In the genomic region with DNA sequence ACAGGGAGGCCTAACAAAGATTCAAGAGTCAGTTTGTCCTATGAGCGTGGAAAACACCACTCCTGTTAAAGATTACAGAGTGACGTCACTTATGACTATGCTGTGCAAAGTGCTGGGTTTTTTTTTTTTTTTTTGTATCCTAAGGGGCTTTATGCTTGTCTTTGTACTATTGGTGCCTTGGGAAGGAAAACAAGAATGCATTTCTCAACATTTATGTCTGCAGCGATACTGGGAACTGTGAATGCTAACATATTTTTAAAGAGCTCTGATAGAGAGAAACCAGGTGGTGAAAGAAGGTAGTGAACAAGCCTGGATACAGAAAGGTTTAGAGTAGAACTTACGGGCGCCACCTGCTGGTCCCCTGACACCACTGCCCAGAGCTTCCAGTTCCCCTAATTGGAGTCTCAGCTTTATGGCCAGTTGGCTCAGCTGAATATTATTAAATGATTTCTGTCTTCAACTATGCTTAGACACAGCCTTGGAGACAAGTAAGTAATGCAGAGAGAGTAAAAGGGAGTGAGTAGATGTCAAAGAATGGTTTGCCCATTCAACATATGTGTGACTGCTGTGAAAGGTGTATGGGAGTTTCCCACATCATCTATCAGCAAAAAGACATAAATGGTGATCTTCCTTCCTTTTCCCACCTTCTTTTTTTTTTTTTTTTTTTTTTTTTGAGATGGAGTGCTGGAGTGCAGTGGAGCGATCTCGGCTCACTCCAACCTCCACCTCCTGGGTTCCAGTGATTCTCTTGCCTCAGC, we compare ENCODE assay signal across 8 cellular contexts.
DNase-seq lines count a peak whose midpoint lies in the region; ATAC-seq and TF ChIP-seq lines count a peak whose summit lies in the region.

No MANE protein-coding gene starts in this region.

- H3K4me2 ChIP-seq in trophoblast cell (ENCODE audit: low read length), result no peak overlapping the region

- no peaks in the 10 kb centered on the region for H3K27me3 ChIP-seq in HAP-1 (ENCODE audit: low read depth)
- H3K27me3 ChIP-seq in MG63, result no peaks in the 10 kb centered on the region
- H3K27me3 ChIP-seq in trophoblast cell (ENCODE audit: insufficient read depth, low read length), result no peaks in the 10 kb centered on the region
- H3K27me3 ChIP-seq in upper lobe of right lung, result no peaks in the 10 kb centered on the region

- no peak overlapping the region for H2BK12ac ChIP-seq in trophoblast cell (ENCODE audit: low read length)

- peak; percentile 50 for DNase-seq in GM04504 (ENCODE audit: low read depth)
- peak; percentile 81 to 87 for DNase-seq in HAP-1 (ENCODE audit: low spot score in 2 of 2)
- DNase-seq in MG63, result peak; percentile 55
- peak; percentile 86 for DNase-seq in SK-MEL-5 (ENCODE audit: low read depth, low spot score)
- peak; percentile 33 to 68 (median 58) for DNase-seq in activated naive CD4-positive, alpha-beta T cell (lab: John Stamatoyannopoulos, UW)
- peak; percentile 59 for DNase-seq in globus pallidus (ENCODE audit: low spot score)
- DNase-seq in trophoblast cell, result peak; percentile 85 to 92
- DNase-seq in upper lobe of right lung, result peak; percentile 85

- H3K36me3 ChIP-seq in HAP-1 (replicated peaks), result no peaks in the 10 kb centered on the region
- H3K36me3 ChIP-seq in MG63, result no peaks in the 10 kb centered on the region
- H3K36me3 ChIP-seq in trophoblast cell (ENCODE audit: control insufficient read depth in 1 of 2, insufficient read depth in 2 of 2, low read length in 2 of 2), result no peaks in the 10 kb centered on the region
- no peaks in the 10 kb centered on the region for H3K36me3 ChIP-seq in upper lobe of right lung

- no peak overlapping the region for H3K18ac ChIP-seq in trophoblast cell (ENCODE audit: low read length)

- H4K91ac ChIP-seq in trophoblast cell (ENCODE audit: low read depth, low read length), result no peak overlapping the region

- H2BK120ac ChIP-seq in trophoblast cell (ENCODE audit: insufficient read depth, low read length, poor library complexity), result no peak overlapping the region

- in situ Hi-C loops in HAP-1 (cut with MboI; ENCODE audit: low sequenced_read_pairs) (loop anchor here (10.0 kb wide), 1 partner anchor 283 kb away; no protein-coding TSS in a partner anchor), SK-MEL-5 (cut with HindIII; ENCODE audit: low pct_unique_long_range_greater_than_20kb, low sequenced_read_pairs) (no loop called here)

- H3K4me1 ChIP-seq in HAP-1, result peaks cover 12% of the 10 kb centered on the region
- H3K4me1 ChIP-seq in trophoblast cell (ENCODE audit: control insufficient read depth in 1 of 2, insufficient read depth in 2 of 2, low read length in 2 of 2), result no peaks in the 10 kb centered on the region
- peaks cover 5% of the 10 kb centered on the region for H3K4me1 ChIP-seq in upper lobe of right lung

- no peak overlapping the region for H2AFZ ChIP-seq in trophoblast cell (ENCODE audit: insufficient read depth, low read length, poor library complexity)

- H2AK5ac ChIP-seq in trophoblast cell (ENCODE audit: low read length), result no peak overlapping the region

- H3K79me2 ChIP-seq in trophoblast cell (ENCODE audit: control insufficient read depth, insufficient read depth, low read length, poor library complexity), result no peaks in the 10 kb centered on the region

- no peak overlapping the region for H3K9ac ChIP-seq in trophoblast cell (ENCODE audit: low read length)

- no peak overlapping the region for H3K23ac ChIP-seq in trophoblast cell (ENCODE audit: low read length)

- H2BK5ac ChIP-seq in trophoblast cell (ENCODE audit: low read depth, low read length, poor library complexity), result no peak overlapping the region

- intact Hi-C loops in upper lobe of right lung (cut with DNase I), result no loop called here

- no peak overlapping the region for H3K4ac ChIP-seq in trophoblast cell (ENCODE audit: low read depth, low read length)

- no peak overlapping the region for H3K27ac ChIP-seq in trophoblast cell (ENCODE audit: low read depth, low read length)
- no peak overlapping the region for H3K27ac ChIP-seq in upper lobe of right lung

- no CpG with 5 or more reads among the region's 7 CpGs for WGBS in trophoblast cell (ENCODE audit: extremely low coverage, insufficient coverage, insufficient read length)

- H3K9me3 ChIP-seq in HAP-1 (no peaks in the 10 kb centered on the region), MG63 (no peaks in the 10 kb centered on the region), trophoblast cell (ENCODE audit: insufficient read depth, low read depth, low read length) (peaks cover 2% of the 10 kb centered on the region), upper lobe of right lung (no peaks in the 10 kb centered on the region)

- no peaks in the 10 kb centered on the region for H3K79me1 ChIP-seq in trophoblast cell (ENCODE audit: low read length)

- peak; percentile 92 for TF ChIP-seq CTCF in upper lobe of right lung (IDR thresholded peaks at IDR 0.05)

- H4K8ac ChIP-seq in trophoblast cell (ENCODE audit: low read depth, low read length), result no peak overlapping the region

- H4K12ac ChIP-seq in trophoblast cell (ENCODE audit: low read depth, low read length), result no peak overlapping the region

- ATAC-seq in upper lobe of right lung, result peak; percentile 99

- H3K4me3 ChIP-seq in HAP-1 (no peak overlapping the region), MG63 (no peak overlapping the region), trophoblast cell (ENCODE audit: low read depth, low read length) (no peak overlapping the region), upper lobe of right lung (no peak overlapping the region)

- H3K14ac ChIP-seq in trophoblast cell (ENCODE audit: low read length), result no peak overlapping the region
